In genomic region chr10:12348870-12349627, GRCh38 we compare ENCODE assay signal across 1 cellular context.
TF ChIP-seq lines count a peak whose summit lies in the region.

TSS of gene CAMK1D (plus strand) at chr10:12349547.

TF ChIP-seq in GM12878, 131 proteins besides CTCF, POLR2A, EP300 and RAD21 (continued from another document):
- TF ChIP-seq TCF12 (IDR thresholded peaks at IDR 0.05; ENCODE audit: low read depth, low read length) (0 out of 2 replicates have a peak, but pooled peaks have one; percentile 35), IKZF2 (IDR thresholded peaks at IDR 0.05) (peak in 1 of 2 experiments; percentile 28; a peak in 2 of 4 replicates), BCL3 (IDR thresholded peaks at IDR 0.05; ENCODE audit: borderline replicate concordance, insufficient read depth, low read depth, low read length, poor library complexity, severe bottlenecking) (peak; percentile 59), MLLT1 (IDR thresholded peaks at IDR 0.05) (no peak), CHD1 (IDR thresholded peaks at IDR 0.05; ENCODE audit: low read depth, low read length) (no peak), KAT2A (conservative IDR thresholded peaks at IDR 0.05; ENCODE audit: control insufficient read depth, low read depth, low read length) (no peak), TARDBP (IDR thresholded peaks at IDR 0.05; ENCODE audit: borderline replicate concordance) (peak; percentile 64; the same call in 1 of the 2 replicates), ZNF687 (IDR thresholded peaks at IDR 0.05) (peak; percentile 75), MTA2 (IDR thresholded peaks at IDR 0.05; ENCODE audit: low read depth) (no peak), BACH1 (IDR thresholded peaks at IDR 0.05; ENCODE audit: borderline replicate concordance) (peak; percentile 62), RUNX3 (IDR thresholded peaks at IDR 0.05; ENCODE audit: low read length) (0 out of 2 replicates have a peak, but pooled peaks have one; percentile 29), EGR1 (IDR thresholded peaks at IDR 0.05; ENCODE audit: borderline replicate concordance in 1 of 2, low read depth in 2 of 2, low read length in 2 of 2) (peak in 1 of 2 experiments; percentile 11; a peak in 1 of 3 replicates), MYC (IDR thresholded peaks at IDR 0.05; ENCODE audit: insufficient read depth, insufficient read length, insufficient replicate concordance, low read length, severe bottlenecking) (no peak), ZBED1 (IDR thresholded peaks at IDR 0.05; ENCODE audit: borderline replicate concordance) (no peak), STAT3 (IDR thresholded peaks at IDR 0.05; ENCODE audit: low read depth, low read length) (no peak)
